ENCODE assay signal across 8 cellular contexts in the genomic region with DNA sequence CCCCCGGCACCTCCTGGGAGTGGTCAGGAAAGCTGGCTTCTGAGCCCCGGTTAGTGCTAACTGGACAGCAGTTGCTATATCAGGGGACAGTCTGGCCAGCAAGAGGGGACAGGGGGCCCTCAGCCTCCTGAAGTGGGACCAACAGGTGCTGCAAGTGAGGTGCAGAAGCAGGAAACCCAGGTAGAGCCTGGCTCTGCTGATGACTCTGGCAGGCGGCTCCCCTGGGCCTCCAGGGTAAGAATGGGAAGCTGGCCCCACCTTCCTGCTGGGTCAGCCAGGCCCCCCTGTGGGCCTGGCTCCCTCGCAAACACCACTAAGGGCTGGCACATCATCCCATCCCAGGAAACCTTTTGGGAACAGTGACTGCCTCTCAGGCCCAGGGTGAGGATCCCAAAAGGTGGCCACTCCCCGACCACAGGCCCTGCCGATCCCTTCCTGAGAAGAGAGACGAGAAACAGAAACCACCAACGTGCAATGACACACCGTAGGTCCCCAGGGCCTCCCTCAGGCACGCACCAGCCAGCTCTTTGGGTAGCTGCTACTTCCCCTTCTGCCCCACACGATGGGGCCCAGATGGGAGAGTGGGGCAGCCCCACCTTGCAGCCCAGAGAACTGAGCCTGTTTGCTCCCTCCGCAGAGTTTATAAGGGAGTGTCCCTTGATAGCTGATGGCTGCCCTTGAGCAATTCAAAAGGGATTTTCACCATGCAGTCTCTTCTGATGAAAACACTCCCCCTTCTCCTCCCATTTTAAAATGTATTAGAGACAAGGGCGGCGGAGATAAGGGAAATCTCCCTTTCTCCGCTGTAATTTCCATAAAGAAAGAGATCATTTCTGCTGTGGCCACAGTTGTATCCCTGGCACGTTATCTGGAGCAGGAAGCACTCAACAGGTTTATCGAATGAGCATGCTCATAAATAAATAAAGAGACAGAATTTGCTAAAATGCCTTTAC.
DNase-seq lines count a peak whose midpoint lies in the region; TF ChIP-seq lines count a peak whose summit lies in the region.

No MANE protein-coding gene starts in this region.

- no peak overlapping the region for H3K4me3 Mint-ChIP-seq in nephron

- peaks cover 22% of the 10 kb centered on the region for H3K36me3 ChIP-seq in GM06990 (ENCODE audit: control insufficient read depth, insufficient read depth, low read length)
- H3K36me3 ChIP-seq in MG63, result no peaks in the 10 kb centered on the region
- H3K36me3 ChIP-seq in tibial artery, result no peaks in the 10 kb centered on the region

- peaks cover 9% of the 10 kb centered on the region for H3K36me3 Mint-ChIP-seq in nephron (ENCODE audit: low read depth)

- TF ChIP-seq CTCF in GM06990 (IDR thresholded peaks at IDR 0.05; ENCODE audit: insufficient read depth, low read length, poor library complexity, severe bottlenecking) (no peak), nephron (IDR thresholded peaks at IDR 0.05; ENCODE audit: unreplicated experiment in 3 of 3) (no peak), tibial artery (IDR thresholded peaks at IDR 0.05) (no peak)

- H3K4me3 ChIP-seq in GM06990 (replicated peaks; ENCODE audit: low read depth, low read length) (peak overlapping the region; percentile 43), MG63 (no peak overlapping the region), tibial artery (peak overlapping the region; percentile 6 to 34)

- peaks cover 4% of the 10 kb centered on the region for H3K27me3 Mint-ChIP-seq in nephron (ENCODE audit: low read depth)

- H3K9me3 Mint-ChIP-seq in nephron, result no peaks in the 10 kb centered on the region

- H3K4me1 ChIP-seq in tibial artery, result peaks cover 0 to 36% (median 28%) of the 10 kb centered on the region in 4 donors

- H3K27ac ChIP-seq in tibial artery, result peak overlapping the region; percentile 50 to 55

- no peaks in the 10 kb centered on the region for H3K27me3 ChIP-seq in GM06990 (replicated peaks; ENCODE audit: control insufficient read depth, insufficient read depth, low read length)
- H3K27me3 ChIP-seq in MG63, result no peaks in the 10 kb centered on the region
- no peaks in the 10 kb centered on the region for H3K27me3 ChIP-seq in tibial artery

- peak; percentile 86 for DNase-seq in GM06990 (ENCODE audit: extremely low read depth, insufficient read length)
- peak; percentile 71 for DNase-seq in GOT3 (lab: John Stamatoyannopoulos, UW)
- DNase-seq in MG63, result peak; percentile 57
- peak; percentile 93 for DNase-seq in activated CD4-positive, alpha-beta T cell treated with anti-CD3 and anti-CD28 coated beads for 48 hours
- DNase-seq in dermis blood vessel endothelial cell, result peak; percentile 46
- no peak for DNase-seq in tibial artery
- no peak for DNase-seq in NCI-H2081 treated with DMSO at 0.1 percent for 48 hours (lab: John Stamatoyannopoulos, UW)

- H3K27ac Mint-ChIP-seq in nephron, result peak overlapping the region; percentile 21 to 83 (median 53)

- H3K4me1 Mint-ChIP-seq in nephron, result peaks cover 44% of the 10 kb centered on the region

- intact Hi-C loops in tibial artery (cut with DNase I; ENCODE audit: low total_unique reads), result no loop called here

- H3K9me3 ChIP-seq in MG63 (no peaks in the 10 kb centered on the region), tibial artery (no peaks in the 10 kb centered on the region)

Comparison
In these comparisons a context has a peak if more than half of its experiments do, and no peak if none do; other contexts are left out.
1. DNase-seq: peak in GM06990 (single experiment), GOT3 (single experiment), MG63 (single experiment), activated CD4-positive, alpha-beta T cell treated with anti-CD3 and anti-CD28 coated beads for 48 hours (single experiment) and dermis blood vessel endothelial cell (single experiment); none in tibial artery (0 of 2) and NCI-H2081 treated with DMSO at 0.1 percent for 48 hours (single experiment).